ENCODE assay signal across 15 cellular contexts in genomic region chr17:72297326-72298115, GRCh38.
DNase-seq lines count a peak whose midpoint lies in the region; ATAC-seq lines count a peak whose summit lies in the region.
"Had no signal": no experiment of that assay in that cellular context is flagged by ENCODE, and none has a peak within 500 bp of the region (broad histone marks: within the 10 kb centered on the region; RNA-seq: fewer than 3 reads in every experiment).

No MANE protein-coding gene starts in this region.

- H3K27ac Mint-ChIP-seq in stimulated activated naive B cell treated with anti-CD40 and anti-IgM and Interleukin-4, amounts not matched to agents 10 μg/mL and 1 μg/mL and 100 μg/mL, for 72 hours = no peak overlapping the region
- H3K27ac Mint-ChIP-seq: activated CD8-positive, alpha-beta T cell treated with anti-CD3 and anti-CD28 coated beads, Interleukin-2, amount 10 ng/mL, durations not matched to agents 7 days and 5 days; activated naive CD8-positive, alpha-beta T cell; H9; neural progenitor cell had no signal

- H3K4me3 Mint-ChIP-seq in stimulated activated naive B cell treated with anti-CD40 and anti-IgM and Interleukin-4, amounts not matched to agents 10 μg/mL and 1 μg/mL and 100 μg/mL, for 72 hours = no peak overlapping the region
- H3K4me3 Mint-ChIP-seq: activated CD8-positive, alpha-beta T cell treated with anti-CD3 and anti-CD28 coated beads, Interleukin-2, amount 10 ng/mL, durations not matched to agents 7 days and 5 days; activated naive CD8-positive, alpha-beta T cell; H9; neural progenitor cell had no signal

- ATAC-seq in stimulated activated naive B cell treated with anti-CD40 and anti-IgM and Interleukin-4, amounts not matched to agents 10 μg/mL and 1 μg/mL and 100 μg/mL, for 72 hours (replicated peaks) = no peak
- ATAC-seq: activated CD8-positive, alpha-beta T cell treated with anti-CD3 and anti-CD28 coated beads, Interleukin-2, amount 10 ng/mL, durations not matched to agents 7 days and 5 days had no signal

- no peaks in the 10 kb centered on the region for H3K4me1 Mint-ChIP-seq in stimulated activated naive B cell treated with anti-CD40 and anti-IgM and Interleukin-4, amounts not matched to agents 10 μg/mL and 1 μg/mL and 100 μg/mL, for 72 hours
- H3K4me1 Mint-ChIP-seq: H9 had no signal

- no peaks in the 10 kb centered on the region for H3K36me3 Mint-ChIP-seq in stimulated activated naive B cell treated with anti-CD40 and anti-IgM and Interleukin-4, amounts not matched to agents 10 μg/mL and 1 μg/mL and 100 μg/mL, for 72 hours
- H3K36me3 Mint-ChIP-seq: activated naive CD8-positive, alpha-beta T cell; neural progenitor cell had no signal

- H3K27me3 Mint-ChIP-seq in stimulated activated naive B cell treated with anti-CD40 and anti-IgM and Interleukin-4, amounts not matched to agents 10 μg/mL and 1 μg/mL and 100 μg/mL, for 72 hours = no peaks in the 10 kb centered on the region
- H3K27me3 Mint-ChIP-seq: activated naive CD8-positive, alpha-beta T cell had no signal

- DNase-seq in Ammon's horn (ENCODE audit: low spot score) = peak; percentile 48
- peak; percentile 57 for DNase-seq in NCI-H226
- DNase-seq in dedifferentiated amniotic fluid mesenchymal stem cell (ENCODE audit: extremely low spot score) = peak; percentile 24
- DNase-seq in myocyte (ENCODE audit: low read depth) = peak; percentile 47
- no peak for DNase-seq in stimulated activated naive B cell treated with anti-CD40 and anti-IgM and Interleukin-4, amounts not matched to agents 10 μg/mL and 1 μg/mL and 100 μg/mL, for 72 hours
- DNase-seq in NCI-H510A treated with DMSO at 0.1 percent for 48 hours (lab: John Stamatoyannopoulos, UW) = no peak
- DNase-seq in HUDEP-2 (lab: John Stamatoyannopoulos, UW; ENCODE audit: unreplicated experiment in 76 of 76) = no peak
- DNase-seq in occipital lobe (lab: John Stamatoyannopoulos, UW) = no peak
- DNase-seq: activated CD8-positive, alpha-beta T cell treated with anti-CD3 and anti-CD28 coated beads, Interleukin-2, amount 10 ng/mL, durations not matched to agents 7 days and 5 days; H9; NCI-H82; stimulated activated CD4-positive, alpha-beta T cell treated with anti-CD3 and anti-CD28 coated beads, Interleukin-4, amount 100 ng/mL, for 4 hours; T-helper 2 cell had no signal

- H3K9me3 Mint-ChIP-seq in stimulated activated naive B cell treated with anti-CD40 and anti-IgM and Interleukin-4, amounts not matched to agents 10 μg/mL and 1 μg/mL and 100 μg/mL, for 72 hours = peaks cover 1 to 4% of the 10 kb centered on the region in 2 donors
- H3K9me3 Mint-ChIP-seq: H9, neural progenitor cell had no signal

Comparison
In these comparisons a context has a peak if more than half of its experiments do, and no peak if none do; other contexts are left out.
1. DNase-seq: peak in Ammon's horn (single experiment), NCI-H226 (single experiment), dedifferentiated amniotic fluid mesenchymal stem cell (single experiment) and myocyte (single experiment); none in stimulated activated naive B cell treated with anti-CD40 and anti-IgM and Interleukin-4, amounts not matched to agents 10 μg/mL and 1 μg/mL and 100 μg/mL, for 72 hours (single experiment), NCI-H510A treated with DMSO at 0.1 percent for 48 hours (single experiment), HUDEP-2 (0 of 76) and occipital lobe (single experiment).